Comparison of ENCODE assay signal across 8 cellular contexts in genomic region chr5:177425801-177426565, GRCh38. TPM values are rescaled to one million over a fixed set of nuclear protein-coding genes. Genes with fewer than 3 reads are reported as not detected.
DNase-seq lines count a peak whose midpoint lies in the region; ATAC-seq, FAIRE-seq and TF ChIP-seq lines count a peak whose summit lies in the region.

No MANE protein-coding gene starts in this region.

- H3K4me1 ChIP-seq in OCI-LY3 (ENCODE audit: low read length) (peaks cover 44% of the 10 kb centered on the region), endothelial cell of umbilical vein (ENCODE audit: control insufficient read depth, extremely low read depth, insufficient read depth, low read length) (peaks cover 14% of the 10 kb centered on the region)

- H3K9me1 ChIP-seq in endothelial cell of umbilical vein (replicated peaks; ENCODE audit: control insufficient read depth, extremely low read depth, insufficient read depth, low read length), result no peaks in the 10 kb centered on the region

- peak; percentile 82 for ATAC-seq in GM21528 (IDR thresholded peaks at IDR 0.05; ENCODE audit: low FRiP score, unreplicated experiment)

- H3K4me2 ChIP-seq in OCI-LY3 (ENCODE audit: low read length) (peak overlapping the region; percentile 99), endothelial cell of umbilical vein (ENCODE audit: insufficient read depth, low read length) (peak overlapping the region; percentile 48)

- H3K36me3 ChIP-seq in OCI-LY3 (replicated peaks; ENCODE audit: low read depth, low read length), result peaks cover 5% of the 10 kb centered on the region
- H3K36me3 ChIP-seq in endothelial cell of umbilical vein (ENCODE audit: control insufficient read depth in 2 of 2, extremely low read depth in 1 of 2, insufficient read depth in 2 of 2, low read length in 2 of 2), result no peaks in the 10 kb centered on the region

- dilution Hi-C loops in endothelial cell of umbilical vein (cut with MboI; ENCODE audit: extremely low pct_ligation_motif_present, low sequenced_read_pairs), result no loop called here

- no peaks in the 10 kb centered on the region for H3K9me3 Mint-ChIP-seq in mesothelial cell of epicardium

- TF ChIP-seq POLR2A in endothelial cell of umbilical vein (IDR thresholded peaks at IDR 0.05; ENCODE audit: low read depth, low read length), result peak; percentile 56

- FAIRE-seq in endothelial cell of umbilical vein (lab: Jason Lieb, UNC), result peak; percentile 100

- H3K79me2 ChIP-seq in OCI-LY3 (ENCODE audit: low read length) (peaks cover 40% of the 10 kb centered on the region), endothelial cell of umbilical vein (ENCODE audit: control insufficient read depth, insufficient read depth, low read length) (peaks cover 27% of the 10 kb centered on the region)

- H3K27ac ChIP-seq in OCI-LY3 (ENCODE audit: low read length) (peak overlapping the region; percentile 60), endothelial cell of umbilical vein (ENCODE audit: insufficient read depth, low read depth, low read length) (peak overlapping the region; percentile 61)

- H3K27me3 ChIP-seq in OCI-LY3 (ENCODE audit: low read depth, low read length), result no peaks in the 10 kb centered on the region
- no peaks in the 10 kb centered on the region for H3K27me3 ChIP-seq in endothelial cell of umbilical vein (ENCODE audit: control insufficient read depth in 2 of 2, insufficient read depth in 2 of 2, low read length in 2 of 2)

- DNase-seq in DMS 273 treated with DMSO at 0.1 percent for 48 hours (lab: John Stamatoyannopoulos, UW), result peak; percentile 100
- peak; percentile 100 for DNase-seq in HuH-7.5 (ENCODE audit: low spot score)
- DNase-seq in activated T-cell treated with anti-CD3 and anti-CD28 coated beads for 24 hours (ENCODE audit: low read depth), result peak; percentile 99
- peak; percentile 100 for DNase-seq in endothelial cell of umbilical vein (ENCODE audit: low read depth, low spot score)
- peak; percentile 97 to 100 for DNase-seq in mesothelial cell of epicardium (ENCODE audit: low spot score in 2 of 2, unreplicated experiment in 2 of 2)
- DNase-seq in stimulated activated CD8-positive, alpha-beta memory T cell treated with anti-CD3 and anti-CD28 coated beads, Interleukin-15, amount 100 ng/mL, for 4 hours (ENCODE audit: low read depth in 2 of 2), result peak; percentile 97 to 99

- POLR2A ChIA-PET in endothelial cell of umbilical vein (lab: Charles Lee), result interaction anchor here (0.6 to 1.9 kb wide), 17 partner anchors 8 to 325 kb away, joined by 3 to 8 read pairs (median 4); partner anchors contain the start of gene PDLIM7

- H3K4me3 ChIP-seq in OCI-LY3 (ENCODE audit: low read length), result peak overlapping the region; percentile 84
- H3K4me3 ChIP-seq in endothelial cell of umbilical vein (replicated peaks in 1 of 3; ENCODE audit: insufficient read depth in 1 of 3, low read depth in 1 of 3, low read length in 3 of 3), result peak overlapping the region; percentile 40 to 52 (median 51)

- H2AFZ ChIP-seq in OCI-LY3 (ENCODE audit: low read depth, low read length), result peak overlapping the region; percentile 71
- H2AFZ ChIP-seq in endothelial cell of umbilical vein (ENCODE audit: low read depth, low read length), result peak overlapping the region; percentile 92

- no peaks in the 10 kb centered on the region for H3K36me3 Mint-ChIP-seq in mesothelial cell of epicardium

- intact Hi-C loops in endothelial cell of umbilical vein (cut with micrococcal nuclease), result loop anchor here (1.0 to 2.0 kb wide), 6 partner anchors 20 to 71 kb away; partner anchors contain the start of genes PDLIM7 and PRR7

- TSS peak; percentile 93 for BruUV-seq in endothelial cell of umbilical vein (replicated peaks; lab: Mats Ljungman, UMichigan)

- H3K9ac ChIP-seq in OCI-LY3 (ENCODE audit: low read length), result peak overlapping the region; percentile 81
- peak overlapping the region; percentile 59 for H3K9ac ChIP-seq in endothelial cell of umbilical vein (replicated peaks; ENCODE audit: extremely low read depth, insufficient read depth, low read length)

- CTCF ChIA-PET in endothelial cell of umbilical vein (lab: Charles Lee), result interaction anchor here (0.6 to 5.2 kb wide), 13 partner anchors 14 to 292 kb away, joined by 3 to 43 read pairs (median 6); partner anchors contain the start of gene PRR7

- H3K9me3 ChIP-seq in OCI-LY3 (ENCODE audit: insufficient read depth, low read length) (no peaks in the 10 kb centered on the region), endothelial cell of umbilical vein (replicated peaks; ENCODE audit: control insufficient read depth, insufficient read depth, low read length) (no peaks in the 10 kb centered on the region)

- no peaks in the 10 kb centered on the region for H3K27me3 Mint-ChIP-seq in mesothelial cell of epicardium (ENCODE audit: low read depth)

- peak overlapping the region; percentile 99 for H3K27ac Mint-ChIP-seq in mesothelial cell of epicardium

- peaks cover 23% of the 10 kb centered on the region for H3K4me1 Mint-ChIP-seq in mesothelial cell of epicardium

- TF ChIP-seq CTCF in OCI-LY3 (IDR thresholded peaks at IDR 0.05; ENCODE audit: low read depth, low read length) (no peak), endothelial cell of umbilical vein (IDR thresholded peaks at IDR 0.05; ENCODE audit: extremely low read depth in 1 of 2, insufficient read depth in 1 of 2, low read depth in 1 of 2, low read length in 2 of 2) (no peak), mesothelial cell of epicardium (IDR thresholded peaks at IDR 0.05; ENCODE audit: unreplicated experiment) (no peak)

- H3K4me3 Mint-ChIP-seq in mesothelial cell of epicardium, result peak overlapping the region; percentile 91

- peaks cover 21% of the 10 kb centered on the region for H4K20me1 ChIP-seq in OCI-LY3 (ENCODE audit: insufficient read depth, low read length)
- no peaks in the 10 kb centered on the region for H4K20me1 ChIP-seq in endothelial cell of umbilical vein (replicated peaks; ENCODE audit: control insufficient read depth, extremely low read depth, insufficient read depth, low read length)

TF ChIP-seq in endothelial cell of umbilical vein, 7 proteins besides CTCF, POLR2A, EP300 and RAD21 (continues in another document):
- no peak for TF ChIP-seq MYC (IDR thresholded peaks at IDR 0.05; ENCODE audit: low read depth, low read length)
- TF ChIP-seq GATA2 (IDR thresholded peaks at IDR 0.05; ENCODE audit: insufficient read depth, insufficient read length, low read depth, low read length), result no peak

RNA-seq across cellular contexts. Expression of gene GRK6, which starts 0.5 kb away (rescaled TPM):
- total RNA-seq in endothelial cell of umbilical vein (36.4 and 37.0 TPM in 2 replicates), mesothelial cell of epicardium (44.9 to 48.2 TPM (median 45.3 TPM) in 3 replicates)
- polyA plus RNA-seq in endothelial cell of umbilical vein, result 22.9 and 28.9 TPM in 2 replicates
- polyA plus RNA-seq in endothelial cell of umbilical vein (2011; cell fraction: cytosol; rRNA removed), result 26.5 and 28.2 TPM in 2 replicates
- 28.5 and 31.3 TPM in 2 replicates for polyA plus RNA-seq in endothelial cell of umbilical vein (2011; cell fraction: nucleus; rRNA removed)
- polyA plus RNA-seq in endothelial cell of umbilical vein (2012), result 20.7 and 22.4 TPM in 2 replicates
- polyA minus RNA-seq in endothelial cell of umbilical vein, result 17.0 and 32.8 TPM in 2 replicates
- polyA minus RNA-seq in endothelial cell of umbilical vein (2011; cell fraction: cytosol; rRNA and poly(A)+ RNA removed), result 11.3 TPM
- polyA minus RNA-seq in endothelial cell of umbilical vein (2011; cell fraction: nucleus; rRNA and poly(A)+ RNA removed), result 14.8 and 26.7 TPM in 2 replicates

RNA-seq across cellular contexts. Expression of gene F12, which starts 16.6 kb away (rescaled TPM):
- 1.00 and 1.4 TPM in 2 replicates for total RNA-seq in endothelial cell of umbilical vein
- 1.4 and 2.7 TPM in 2 replicates for polyA plus RNA-seq in endothelial cell of umbilical vein
- polyA plus RNA-seq in endothelial cell of umbilical vein (2011; cell fraction: cytosol; rRNA removed), result 0.66 and 1.1 TPM in 2 replicates
- polyA plus RNA-seq in endothelial cell of umbilical vein (2011; cell fraction: nucleus; rRNA removed), result 0.73 and 0.96 TPM in 2 replicates
- 1.6 and 1.7 TPM in 2 replicates for polyA plus RNA-seq in endothelial cell of umbilical vein (2012)
- polyA minus RNA-seq in endothelial cell of umbilical vein, result 0.24 and 0.57 TPM in 2 replicates
- 7.9 TPM for polyA minus RNA-seq in endothelial cell of umbilical vein (2011; cell fraction: cytosol; rRNA and poly(A)+ RNA removed)
- polyA minus RNA-seq in endothelial cell of umbilical vein (2011; cell fraction: nucleus; rRNA and poly(A)+ RNA removed), result 0.29 TPM in 1 of 2 replicates, not detected in the other
- total RNA-seq in mesothelial cell of epicardium, result 2.1 to 2.7 TPM (median 2.3 TPM) in 3 replicates

RNA-seq across cellular contexts. Expression of gene PRR7, which starts 20.6 kb away (rescaled TPM):
- total RNA-seq in endothelial cell of umbilical vein (5.7 and 6.5 TPM in 2 replicates), mesothelial cell of epicardium (5.3 to 5.9 TPM (median 5.7 TPM) in 3 replicates)
- 6.6 and 10.5 TPM in 2 replicates for polyA plus RNA-seq in endothelial cell of umbilical vein
- 1.9 and 4.7 TPM in 2 replicates for polyA plus RNA-seq in endothelial cell of umbilical vein (2011; cell fraction: cytosol; rRNA removed)
- 1.9 and 2.6 TPM in 2 replicates for polyA plus RNA-seq in endothelial cell of umbilical vein (2011; cell fraction: nucleus; rRNA removed)
- 2.6 and 4.7 TPM in 2 replicates for polyA plus RNA-seq in endothelial cell of umbilical vein (2012)
- 0.38 and 0.63 TPM in 2 replicates for polyA minus RNA-seq in endothelial cell of umbilical vein
- 6.8 TPM for polyA minus RNA-seq in endothelial cell of umbilical vein (2011; cell fraction: cytosol; rRNA and poly(A)+ RNA removed)
- 0.53 and 1.8 TPM in 2 replicates for polyA minus RNA-seq in endothelial cell of umbilical vein (2011; cell fraction: nucleus; rRNA and poly(A)+ RNA removed)

RNA-seq across cellular contexts. Expression of gene PFN3, which starts 25.5 kb away (rescaled TPM):
- total RNA-seq in endothelial cell of umbilical vein (not detected in 2 replicates), mesothelial cell of epicardium (not detected in 3 replicates)
- polyA plus RNA-seq in endothelial cell of umbilical vein, result not detected in 2 replicates
- not detected in 2 replicates for polyA plus RNA-seq in endothelial cell of umbilical vein (2011; cell fraction: cytosol; rRNA removed)
- not detected in 2 replicates for polyA plus RNA-seq in endothelial cell of umbilical vein (2011; cell fraction: nucleus; rRNA removed)
- polyA plus RNA-seq in endothelial cell of umbilical vein (2012), result not detected in 2 replicates
- not detected in 2 replicates for polyA minus RNA-seq in endothelial cell of umbilical vein
- not detected for polyA minus RNA-seq in endothelial cell of umbilical vein (2011; cell fraction: cytosol; rRNA and poly(A)+ RNA removed)
- polyA minus RNA-seq in endothelial cell of umbilical vein (2011; cell fraction: nucleus; rRNA and poly(A)+ RNA removed), result not detected in 2 replicates

RNA-seq across cellular contexts. Expression of gene SLC34A1, which starts 41.7 kb away (rescaled TPM):
- total RNA-seq in endothelial cell of umbilical vein (not detected in 2 replicates), mesothelial cell of epicardium (not detected in 3 replicates)
- polyA plus RNA-seq in endothelial cell of umbilical vein, result not detected in 2 replicates
- not detected in 2 replicates for polyA plus RNA-seq in endothelial cell of umbilical vein (2011; cell fraction: cytosol; rRNA removed)
- not detected in 2 replicates for polyA plus RNA-seq in endothelial cell of umbilical vein (2011; cell fraction: nucleus; rRNA removed)
- not detected in 2 replicates for polyA plus RNA-seq in endothelial cell of umbilical vein (2012)
- polyA minus RNA-seq in endothelial cell of umbilical vein, result not detected in 2 replicates
- polyA minus RNA-seq in endothelial cell of umbilical vein (2011; cell fraction: cytosol; rRNA and poly(A)+ RNA removed), result not detected
- polyA minus RNA-seq in endothelial cell of umbilical vein (2011; cell fraction: nucleus; rRNA and poly(A)+ RNA removed), result not detected in 2 replicates

Comparison
In these comparisons a context has a peak if more than half of its experiments do, and no peak if none do; other contexts are left out.
1. Peak in every context shown above with its lines: DNase-seq, ATAC-seq, H3K4me3 ChIP-seq and H3K27ac ChIP-seq.